ENCODE assay signal across 8 cellular contexts in genomic region chr5:109865636-109866035, GRCh38.
DNase-seq lines count a peak whose midpoint lies in the region; ATAC-seq, FAIRE-seq and TF ChIP-seq lines count a peak whose summit lies in the region.

No MANE protein-coding gene starts in this region.

- no peaks in the 10 kb centered on the region for H3K9me3 ChIP-seq in astrocyte (ENCODE audit: insufficient read depth, low read depth, low read length)
- no peaks in the 10 kb centered on the region for H3K9me3 ChIP-seq in naive thymus-derived CD4-positive, alpha-beta T cell (ENCODE audit: control insufficient read depth in 2 of 3, low read length in 3 of 3)

- no peaks in the 10 kb centered on the region for H3K27me3 ChIP-seq in astrocyte (ENCODE audit: insufficient read depth, low read length)
- no peaks in the 10 kb centered on the region for H3K27me3 ChIP-seq in naive thymus-derived CD4-positive, alpha-beta T cell (ENCODE audit: control insufficient read depth in 2 of 2, insufficient read depth in 2 of 2, low read length in 2 of 2)

- H3K4me1 Mint-ChIP-seq in astrocyte (ENCODE audit: low read depth, unreplicated experiment) = peaks cover 50% of the 10 kb centered on the region
- peaks cover 26 to 90% (median 81%) of the 10 kb centered on the region in 7 donors for H3K4me1 Mint-ChIP-seq in naive thymus-derived CD4-positive, alpha-beta T cell
- H3K4me1 Mint-ChIP-seq in endothelial cell (ENCODE audit: unreplicated experiment) = peaks cover 5% of the 10 kb centered on the region

- POLR2A ChIA-PET in naive thymus-derived CD4-positive, alpha-beta T cell (lab: Charles Lee) = interaction anchor here (0.7 to 0.9 kb wide), 3 partner anchors 13 to 176 kb away, joined by 3 read pairs; partner anchors contain the start of gene MAN2A1

- peaks cover 46% of the 10 kb centered on the region for H3K4me1 ChIP-seq in astrocyte (ENCODE audit: insufficient read depth, low read length)
- peaks cover 5 to 18% of the 10 kb centered on the region in 2 donors for H3K4me1 ChIP-seq in naive thymus-derived CD4-positive, alpha-beta T cell (ENCODE audit: control insufficient read depth in 2 of 2, insufficient read depth in 2 of 2, low read length in 2 of 2)

- H3K27me3 Mint-ChIP-seq in astrocyte (ENCODE audit: low read depth, unreplicated experiment) (no peaks in the 10 kb centered on the region), endothelial cell (ENCODE audit: unreplicated experiment) (no peaks in the 10 kb centered on the region)
- H3K27me3 Mint-ChIP-seq in naive thymus-derived CD4-positive, alpha-beta T cell = no peaks in the 10 kb centered on the region

- H3K27ac ChIP-seq in astrocyte (ENCODE audit: low read depth, low read length) = peak overlapping the region; percentile 97
- no peak overlapping the region for H3K27ac ChIP-seq in naive thymus-derived CD4-positive, alpha-beta T cell (ENCODE audit: low read depth, low read length)

- no peaks in the 10 kb centered on the region for H3K36me3 ChIP-seq in astrocyte (ENCODE audit: insufficient read depth, low read length)
- H3K36me3 ChIP-seq in naive thymus-derived CD4-positive, alpha-beta T cell (ENCODE audit: control insufficient read depth in 2 of 3, insufficient read depth in 3 of 3, low read length in 3 of 3) = peaks cover 0 to 24% (median 0%) of the 10 kb centered on the region in 3 experiments

- H3K4me3 ChIP-seq in astrocyte (ENCODE audit: insufficient read depth, low read depth, low read length) = no peak overlapping the region
- no peak overlapping the region for H3K4me3 ChIP-seq in naive thymus-derived CD4-positive, alpha-beta T cell (ENCODE audit: low read length)

- FAIRE-seq in HTR-8/SVneo (lab: Jason Lieb, UNC) = peak; percentile 16
- FAIRE-seq in astrocyte (lab: Jason Lieb, UNC) = peak; percentile 85

- no peaks in the 10 kb centered on the region for H4K20me1 ChIP-seq in astrocyte (ENCODE audit: insufficient read depth, low read length)

- H3K4me2 ChIP-seq in astrocyte (ENCODE audit: low read length) = peak overlapping the region; percentile 68

- CTCF ChIA-PET in naive thymus-derived CD4-positive, alpha-beta T cell (lab: Charles Lee) = interaction anchor here (1.0 kb wide), 1 partner anchor 17 kb away, joined by 3 read pairs; no protein-coding TSS in a partner anchor

- H3K4me3 Mint-ChIP-seq in astrocyte (ENCODE audit: unreplicated experiment) (peak overlapping the region; percentile 11), endothelial cell (ENCODE audit: unreplicated experiment) (no peak overlapping the region)
- peak overlapping the region in 2 of 10 donors; percentile 13 to 18 for H3K4me3 Mint-ChIP-seq in naive thymus-derived CD4-positive, alpha-beta T cell

- no peak overlapping the region for H2AFZ ChIP-seq in astrocyte (ENCODE audit: low read depth, low read length)

- no peaks in the 10 kb centered on the region for H3K9me3 Mint-ChIP-seq in astrocyte (ENCODE audit: unreplicated experiment)
- H3K9me3 Mint-ChIP-seq in naive thymus-derived CD4-positive, alpha-beta T cell = peaks cover 0 to 3% (median 0%) of the 10 kb centered on the region in 11 donors
- no peaks in the 10 kb centered on the region for H3K9me3 Mint-ChIP-seq in endothelial cell (ENCODE audit: unreplicated experiment)

- DNase-seq in DMS53 treated with DMSO at 0.1 percent for 48 hours (lab: John Stamatoyannopoulos, UW; ENCODE audit: unreplicated experiment) (peak; percentile 85), HTR-8/SVneo (ENCODE audit: insufficient read length, low spot score) (peak; percentile 24), astrocyte (ENCODE audit: low read depth) (peak; percentile 100), endothelial cell (ENCODE audit: low spot score) (no peak), NOMO-1 treated with DMSO at 0.1 percent for 48 hours (lab: John Stamatoyannopoulos, UW; ENCODE audit: unreplicated experiment) (no peak)
- no peak for DNase-seq in naive thymus-derived CD4-positive, alpha-beta T cell
- no peak for DNase-seq in activated CD4-positive, CD25-positive, alpha-beta regulatory T cell treated with anti-CD3 and anti-CD28 coated beads, Interleukin-2, amount 50 U/mL, for 72 hours

- intact Hi-C loops in naive thymus-derived CD4-positive, alpha-beta T cell (cut with micrococcal nuclease) = loop anchor here in 1 of 2 donors (1.0 kb wide), 1 partner anchor 8 kb away; no protein-coding TSS in a partner anchor

- H3K36me3 Mint-ChIP-seq in astrocyte (ENCODE audit: low read depth, unreplicated experiment) (peaks cover 4% of the 10 kb centered on the region), endothelial cell (ENCODE audit: low read depth, unreplicated experiment) (peaks cover 14% of the 10 kb centered on the region)
- H3K36me3 Mint-ChIP-seq in naive thymus-derived CD4-positive, alpha-beta T cell = peaks cover 5 to 63% (median 54%) of the 10 kb centered on the region in 5 donors

- no peak for ATAC-seq in naive thymus-derived CD4-positive, alpha-beta T cell
- ATAC-seq in HG03139 (IDR thresholded peaks at IDR 0.05; ENCODE audit: unreplicated experiment) = no peak

- peak overlapping the region; percentile 85 for H3K27ac Mint-ChIP-seq in astrocyte (ENCODE audit: unreplicated experiment)
- H3K27ac Mint-ChIP-seq in naive thymus-derived CD4-positive, alpha-beta T cell = peak overlapping the region in 6 of 9 donors; percentile 33 to 87 (median 64)
- no peak overlapping the region for H3K27ac Mint-ChIP-seq in endothelial cell (ENCODE audit: unreplicated experiment)

- TF ChIP-seq CTCF in astrocyte (IDR thresholded peaks at IDR 0.05; ENCODE audit: insufficient read depth, low read depth, low read length) = no peak
- no peak for TF ChIP-seq CTCF in endothelial cell (IDR thresholded peaks at IDR 0.05; ENCODE audit: unreplicated experiment)

- H3K79me2 ChIP-seq in astrocyte (ENCODE audit: insufficient read depth, low read length) = no peaks in the 10 kb centered on the region

- H3K9ac ChIP-seq in astrocyte (ENCODE audit: low read length) = peak overlapping the region; percentile 71

Comparison
In these comparisons a context has a peak if more than half of its experiments do, and no peak if none do; other contexts are left out.
1. DNase-seq: peak in DMS53 treated with DMSO at 0.1 percent for 48 hours (single experiment), HTR-8/SVneo (single experiment) and astrocyte (single experiment); none in naive thymus-derived CD4-positive, alpha-beta T cell (0 of 9), endothelial cell (single experiment), NOMO-1 treated with DMSO at 0.1 percent for 48 hours (single experiment) and activated CD4-positive, CD25-positive, alpha-beta regulatory T cell treated with anti-CD3 and anti-CD28 coated beads, Interleukin-2, amount 50 U/mL, for 72 hours (single experiment).